Comparison of ENCODE assay signal across 19 cellular contexts in the genomic region with DNA sequence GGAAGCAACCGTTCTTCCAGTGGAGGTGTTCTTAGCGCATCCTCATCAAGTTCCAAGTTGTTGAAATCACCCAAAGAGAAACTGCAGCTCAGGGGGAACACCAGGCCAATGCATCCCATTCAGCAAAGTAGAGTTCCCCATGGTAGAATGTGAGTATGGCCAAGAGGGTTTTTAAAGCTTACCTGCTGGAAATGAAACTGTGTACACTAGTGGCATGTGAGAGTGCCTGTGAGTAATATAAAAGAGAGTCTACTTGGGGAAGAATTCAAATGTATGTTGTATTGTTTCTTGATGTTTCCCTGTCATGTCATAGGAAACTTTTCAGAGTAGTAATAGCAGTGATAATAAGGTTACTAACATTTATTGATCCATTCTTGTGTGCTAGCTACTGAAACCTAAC. TPM values are rescaled to one million over a fixed set of nuclear protein-coding genes. Genes with fewer than 3 reads are reported as not detected.
DNase-seq lines count a peak whose midpoint lies in the region; ATAC-seq and TF ChIP-seq lines count a peak whose summit lies in the region.
"Had no signal": no experiment of that assay in that cellular context is flagged by ENCODE, and none has a peak within 500 bp of the region (broad histone marks: within the 10 kb centered on the region; RNA-seq: fewer than 3 reads in every experiment).

No MANE protein-coding gene starts in this region.

- TF ChIP-seq POLR2A in upper lobe of left lung (IDR thresholded peaks at IDR 0.05): no peak

- H3K27me3 ChIP-seq in upper lobe of left lung: no peaks in the 10 kb centered on the region
- H3K27me3 ChIP-seq: heart left ventricle had no signal

- no peaks in the 10 kb centered on the region for H3K27me3 Mint-ChIP-seq in activated naive CD4-positive, alpha-beta T cell treated with anti-CD3 and anti-CD28 coated beads for 36 hours (ENCODE audit: low read depth)
- no peaks in the 10 kb centered on the region for H3K27me3 Mint-ChIP-seq in activated T-helper 2 cell treated with anti-CD3 and anti-CD28 coated beads, Interferon-gamma antibody, Interleukin-2, Interleukin-4, amounts not matched to agents 10 μg/mL and 5 μg/mL and 100 μg/mL, durations not matched to agents 14 hours and 24 hours and 36 hours (ENCODE audit: low read depth)
- peaks cover 0 to 5% (median 0%) of the 10 kb centered on the region in 3 donors for H3K27me3 Mint-ChIP-seq in immature natural killer cell (ENCODE audit: low read depth in 3 of 3)
- H3K27me3 Mint-ChIP-seq: progenitor cell of endocrine pancreas had no signal

- H3K36me3 Mint-ChIP-seq in activated naive CD4-positive, alpha-beta T cell treated with anti-CD3 and anti-CD28 coated beads for 36 hours (ENCODE audit: low read depth): peaks cover 23% of the 10 kb centered on the region
- H3K36me3 Mint-ChIP-seq in activated T-helper 2 cell treated with anti-CD3 and anti-CD28 coated beads, Interferon-gamma antibody, Interleukin-2, Interleukin-4, amounts not matched to agents 10 μg/mL and 5 μg/mL and 100 μg/mL, durations not matched to agents 14 hours and 24 hours and 36 hours (ENCODE audit: low read depth): peaks cover 61% of the 10 kb centered on the region
- peaks cover 13 to 23% (median 22%) of the 10 kb centered on the region in 3 donors for H3K36me3 Mint-ChIP-seq in immature natural killer cell

- ATAC-seq in upper lobe of left lung (ENCODE audit: low FRiP score in 2 of 2) (no peak), HG03571 (IDR thresholded peaks at IDR 0.05; ENCODE audit: unreplicated experiment) (no peak), HG03521 (IDR thresholded peaks at IDR 0.05; ENCODE audit: unreplicated experiment) (no peak)

- H3K9me3 Mint-ChIP-seq in activated naive CD4-positive, alpha-beta T cell treated with anti-CD3 and anti-CD28 coated beads for 36 hours: no peaks in the 10 kb centered on the region
- H3K9me3 Mint-ChIP-seq in activated T-helper 2 cell treated with anti-CD3 and anti-CD28 coated beads, Interferon-gamma antibody, Interleukin-2, Interleukin-4, amounts not matched to agents 10 μg/mL and 5 μg/mL and 100 μg/mL, durations not matched to agents 14 hours and 24 hours and 36 hours: no peaks in the 10 kb centered on the region
- no peaks in the 10 kb centered on the region for H3K9me3 Mint-ChIP-seq in immature natural killer cell

- no peak overlapping the region for H3K4me3 ChIP-seq in upper lobe of left lung

- peak overlapping the region; percentile 75 for H3K4me3 Mint-ChIP-seq in activated naive CD4-positive, alpha-beta T cell treated with anti-CD3 and anti-CD28 coated beads for 36 hours
- H3K4me3 Mint-ChIP-seq in activated T-helper 2 cell treated with anti-CD3 and anti-CD28 coated beads, Interferon-gamma antibody, Interleukin-2, Interleukin-4, amounts not matched to agents 10 μg/mL and 5 μg/mL and 100 μg/mL, durations not matched to agents 14 hours and 24 hours and 36 hours (ENCODE audit: low read depth): peak overlapping the region; percentile 69
- peak overlapping the region; percentile 78 to 91 (median 87) for H3K4me3 Mint-ChIP-seq in immature natural killer cell

- no peak for TF ChIP-seq EP300 in upper lobe of left lung (IDR thresholded peaks at IDR 0.05)

- intact Hi-C loops in activated naive CD4-positive, alpha-beta T cell treated with anti-CD3 and anti-CD28 coated beads for 36 hours (cut with micrococcal nuclease): loop anchor here (2.0 kb wide), 1 partner anchor 13 kb away; no protein-coding TSS in a partner anchor
- intact Hi-C loops in activated T-helper 2 cell treated with anti-CD3 and anti-CD28 coated beads, Interferon-gamma antibody, Interleukin-2, Interleukin-4, amounts not matched to agents 10 μg/mL and 5 μg/mL and 100 μg/mL, durations not matched to agents 14 hours and 24 hours and 36 hours (cut with micrococcal nuclease): no loop called here

- peak overlapping the region; percentile 93 for H3K27ac Mint-ChIP-seq in activated naive CD4-positive, alpha-beta T cell treated with anti-CD3 and anti-CD28 coated beads for 36 hours
- H3K27ac Mint-ChIP-seq in activated T-helper 2 cell treated with anti-CD3 and anti-CD28 coated beads, Interferon-gamma antibody, Interleukin-2, Interleukin-4, amounts not matched to agents 10 μg/mL and 5 μg/mL and 100 μg/mL, durations not matched to agents 14 hours and 24 hours and 36 hours: peak overlapping the region; percentile 83
- peak overlapping the region; percentile 87 to 97 (median 96) for H3K27ac Mint-ChIP-seq in immature natural killer cell
- H3K27ac Mint-ChIP-seq: progenitor cell of endocrine pancreas had no signal

- H3K4me1 Mint-ChIP-seq in activated naive CD4-positive, alpha-beta T cell treated with anti-CD3 and anti-CD28 coated beads for 36 hours (ENCODE audit: low read depth): peaks cover 77% of the 10 kb centered on the region
- H3K4me1 Mint-ChIP-seq in activated T-helper 2 cell treated with anti-CD3 and anti-CD28 coated beads, Interferon-gamma antibody, Interleukin-2, Interleukin-4, amounts not matched to agents 10 μg/mL and 5 μg/mL and 100 μg/mL, durations not matched to agents 14 hours and 24 hours and 36 hours (ENCODE audit: low read depth): peaks cover 69% of the 10 kb centered on the region
- peaks cover 77 to 89% of the 10 kb centered on the region in 2 donors for H3K4me1 Mint-ChIP-seq in immature natural killer cell

- no peaks in the 10 kb centered on the region for H3K9me3 ChIP-seq in upper lobe of left lung
- H3K9me3 ChIP-seq: heart left ventricle had no signal

- CTCF ChIA-PET in activated naive CD4-positive, alpha-beta T cell treated with anti-CD3 and anti-CD28 coated beads for 36 hours (lab: Charles Lee): interaction anchor here (0.8 to 8.2 kb wide), 7 partner anchors 12 to 43 kb away, joined by 3 to 83 read pairs (median 3); partner anchors contain the start of gene PSMD6

- peak overlapping the region; percentile 17 to 67 (median 24) for H3K27ac ChIP-seq in upper lobe of left lung
- H3K27ac ChIP-seq: HL-60 had no signal

- DNase-seq in activated naive CD4-positive, alpha-beta T cell treated with anti-CD3 and anti-CD28 coated beads for 36 hours: no peak
- DNase-seq in activated naive CD4-positive, alpha-beta T cell (lab: John Stamatoyannopoulos, UW): no peak
- DNase-seq in activated T-helper 2 cell treated with anti-CD3 and anti-CD28 coated beads, Interferon-gamma antibody, Interleukin-2, Interleukin-4, amounts not matched to agents 10 μg/mL and 5 μg/mL and 100 μg/mL, durations not matched to agents 14 hours and 24 hours and 36 hours (ENCODE audit: low spot score): no peak
- DNase-seq in immature natural killer cell (no peak), upper lobe of left lung (no peak)
- no peak for DNase-seq in stimulated activated CD4-positive, alpha-beta T cell treated with anti-CD3 and anti-CD28 coated beads, Interleukin-2, amount 100 ng/mL, for 48 hours
- DNase-seq: activated CD8-positive, alpha-beta memory T cell treated with anti-CD3 and anti-CD28 coated beads for 24 hours; amniotic stem cell; GF-D8; heart left ventricle; Karpas-422; NCI-H146; NCI-H446 treated with DMSO at 0.1 percent for 48 hours; SHP77 treated with DMSO at 0.1 percent for 48 hours; stimulated activated CD4-positive, alpha-beta T cell treated with anti-CD3 and anti-CD28 coated beads, Interleukin-15, amount 100 ng/mL, for 24 hours had no signal

- TF ChIP-seq CTCF in upper lobe of left lung (IDR thresholded peaks at IDR 0.05): no peak

- WGBS in upper lobe of left lung, 2 donors: 75 to 81% methylated on average over 2 of the region's 2 CpGs

- H3K4me1 ChIP-seq in upper lobe of left lung: peaks cover 42 to 64% (median 47%) of the 10 kb centered on the region in 4 donors

- peaks cover 0 to 45% (median 9%) of the 10 kb centered on the region in 4 donors for H3K36me3 ChIP-seq in upper lobe of left lung

RNA-seq across cellular contexts. Expression of gene PSMD6, which starts 43.3 kb away (rescaled TPM):
- 100 to 1,000 TPM; 101 to 103 TPM for total RNA-seq in activated naive CD4-positive, alpha-beta T cell treated with anti-CD3 and anti-CD28 coated beads for 36 hours
- 125 and 131 TPM in 2 replicates for total RNA-seq in activated T-helper 2 cell treated with anti-CD3 and anti-CD28 coated beads, Interferon-gamma antibody, Interleukin-2, Interleukin-4, amounts not matched to agents 10 μg/mL and 5 μg/mL and 100 μg/mL, durations not matched to agents 14 hours and 24 hours and 36 hours
- polyA plus RNA-seq in immature natural killer cell: 100 to 1,000 TPM in 2 of 3 donors, 10 to 100 TPM in 1; 92.3 to 161 (median 124) TPM
- total RNA-seq in upper lobe of left lung: 10 to 100 TPM; 41.2 to 69.3 (median 58.6) TPM
